ENCODE assay signal across 24 cellular contexts in genomic region chr3:180048840-180049239, GRCh38. TPM values are rescaled to one million over a fixed set of nuclear protein-coding genes. Genes with fewer than 3 reads are reported as not detected.
DNase-seq lines count a peak whose midpoint lies in the region; ATAC-seq, FAIRE-seq and TF ChIP-seq lines count a peak whose summit lies in the region.
"Had no signal": no experiment of that assay in that cellular context is flagged by ENCODE, and none has a peak within 500 bp of the region (broad histone marks: within the 10 kb centered on the region; RNA-seq: fewer than 3 reads in every experiment).

No MANE protein-coding gene starts in this region.

- ATAC-seq in HG03175 (IDR thresholded peaks at IDR 0.05; ENCODE audit: unreplicated experiment) = no peak
- ATAC-seq: activated CD8-positive, alpha-beta T cell treated with anti-CD3 and anti-CD28 coated beads for 36 hours; activated naive CD4-positive, alpha-beta T cell treated with anti-CD3 and anti-CD28 coated beads, Interleukin-2, amount 50 U/mL, for 72 hours; HepG2; sciatic nerve had no signal

- 6 to 9% methylated on average over 1 of the region's 1 CpG for WGBS in lower leg skin, 2 donors

- CTCF ChIA-PET in AG04449 (lab: Yijun Ruan, JAX) = no interaction called here

- POLR2A ChIA-PET in AG04449 (lab: Yijun Ruan, JAX) = no interaction called here

- H3K4me3 ChIP-seq in AG04449 (ENCODE audit: low read depth, low read length) (no peak overlapping the region), astrocyte of the cerebellum (ENCODE audit: low read depth, low read length) (no peak overlapping the region), lower leg skin (ENCODE audit: low read depth, poor library complexity, severe bottlenecking) (no peak overlapping the region)
- H3K4me3 ChIP-seq: esophagus squamous epithelium, neural progenitor cell had no signal

- TF ChIP-seq POLR2A in lower leg skin (IDR thresholded peaks at IDR 0.05) = no peak

- in situ Hi-C loops in astrocyte of the cerebellum (cut with HindIII; ENCODE audit: low sequenced_read_pairs) = no loop called here

- DNase-seq in AG04449 (ENCODE audit: low read depth, low spot score) = peak; percentile 52
- no peak for DNase-seq in GM19239 (ENCODE audit: insufficient read length, low spot score)
- peak; percentile 65 for DNase-seq in astrocyte of the cerebellum (ENCODE audit: low read depth)
- no peak for DNase-seq in germinal center (ENCODE audit: low spot score)
- DNase-seq in lower leg skin (ENCODE audit: low spot score in 2 of 2) = no peak
- DNase-seq in middle frontal gyrus (ENCODE audit: extremely low spot score, low spot score) = no peak
- DNase-seq: activated B cell treated with CpG ODN at 0.5 μM for 24 hours; activated CD8-positive, alpha-beta T cell treated with anti-CD3 and anti-CD28 coated beads for 36 hours; activated T-cell treated with anti-CD3 and anti-CD28 coated beads, Interleukin-2, amount 50 U/mL, for 48 hours; Caco-2; esophagus squamous epithelium; hypothalamus; kidney glomerular epithelial cell; NCI-H2171; NK-92 treated with Interleukin-12 subunit alpha and Interleukin-12 subunit beta, amount 100 ng/mL, for 24 hours; stimulated activated CD4-positive, alpha-beta T cell treated with anti-CD3 and anti-CD28 coated beads, Interleukin-2, amount 100 ng/mL, for 24 hours; T-helper 1 cell had no signal

- peak; percentile 71 for FAIRE-seq in GM19239 (lab: Jason Lieb, UNC)
- peak; percentile 21 for FAIRE-seq in islet of Langerhans (lab: Jason Lieb, UNC)
- FAIRE-seq: HepG2 had no signal

- no peak for TF ChIP-seq CTCF in AG04449 (IDR thresholded peaks at IDR 0.05; ENCODE audit: insufficient read depth, low read length, missing control alignments)
- TF ChIP-seq CTCF in astrocyte of the cerebellum (IDR thresholded peaks at IDR 0.05; ENCODE audit: low read depth, low read length, missing control alignments) = no peak
- TF ChIP-seq CTCF in lower leg skin (IDR thresholded peaks at IDR 0.05) = no peak

- intact Hi-C loops in lower leg skin (cut with DNase I; ENCODE audit: low total_unique reads) = no loop called here

RNA-seq across cellular contexts. Expression of gene PEX5L, which starts 12.1 kb away (rescaled TPM):
- not detected for total RNA-seq in lower leg skin
- total RNA-seq: activated B cell treated with CpG ODN at 0.5 μM for 24 hours; activated CD8-positive, alpha-beta T cell treated with anti-CD3 and anti-CD28 coated beads for 36 hours; activated naive CD4-positive, alpha-beta T cell treated with anti-CD3 and anti-CD28 coated beads, Interleukin-2, amount 50 U/mL, for 72 hours; Caco-2; esophagus squamous epithelium; HepG2; mononuclear cell had no signal

Comparison
In these comparisons a context has a peak if more than half of its experiments do, and no peak if none do; other contexts are left out.
1. DNase-seq: peak in AG04449 (single experiment) and astrocyte of the cerebellum (single experiment); none in GM19239 (single experiment), germinal center (single experiment), lower leg skin (0 of 2) and middle frontal gyrus (single experiment).